ENCODE assay signal across 1 cellular context in genomic region chr21:41419921-41420862, GRCh38.
TF ChIP-seq lines count a peak whose summit lies in the region.

No MANE protein-coding gene starts in this region.

TF ChIP-seq in HepG2, 621 proteins besides CTCF, POLR2A, EP300 and RAD21 (continued from another document and continues in another):
- TF ChIP-seq ARID4A (CRISPR knock-in tag; IDR thresholded peaks at IDR 0.05; ENCODE audit: borderline replicate concordance) (peak; percentile 42; the same call in 1 of the 2 replicates), UBTF (CRISPR knock-in tag; IDR thresholded peaks at IDR 0.05) (peak; percentile 73), ZBTB26 (CRISPR knock-in tag; IDR thresholded peaks at IDR 0.05; ENCODE audit: borderline replicate concordance) (0 out of 2 replicates have a peak, but pooled peaks have one; percentile 41), NCOA2 (CRISPR knock-in tag; IDR thresholded peaks at IDR 0.05) (no peak), ZNF704 (CRISPR knock-in tag; IDR thresholded peaks at IDR 0.05; ENCODE audit: borderline replicate concordance) (0 out of 2 replicates have a peak, but pooled peaks have one; percentile 7), ZNF510 (CRISPR knock-in tag; IDR thresholded peaks at IDR 0.05; ENCODE audit: low read depth) (no peak), ZBTB7B (CRISPR knock-in tag; IDR thresholded peaks at IDR 0.05) (no peak), ZNF441 (CRISPR knock-in tag; IDR thresholded peaks at IDR 0.05; ENCODE audit: borderline replicate concordance) (no peak), BCL3 (CRISPR knock-in tag; IDR thresholded peaks at IDR 0.05) (no peak), PATZ1 (CRISPR knock-in tag; IDR thresholded peaks at IDR 0.05) (peak; percentile 49), ZFX (CRISPR knock-in tag; IDR thresholded peaks at IDR 0.05; ENCODE audit: low read depth) (peak; percentile 81), KMT2A (CRISPR knock-in tag; IDR thresholded peaks at IDR 0.05) (peak; percentile 64), ZNF572 (CRISPR knock-in tag; IDR thresholded peaks at IDR 0.05) (peak; percentile 14; the same call in 1 of the 2 replicates), ZBTB7A (CRISPR knock-in tag; IDR thresholded peaks at IDR 0.05) (0 out of 2 replicates have a peak, but pooled peaks have one; percentile 30), ZNF235 (CRISPR knock-in tag; IDR thresholded peaks at IDR 0.05; ENCODE audit: borderline replicate concordance) (no peak), NFKB2 (CRISPR knock-in tag; IDR thresholded peaks at IDR 0.05; ENCODE audit: borderline replicate concordance) (no peak), ZNF205 (CRISPR knock-in tag; IDR thresholded peaks at IDR 0.05) (0 out of 2 replicates have a peak, but pooled peaks have one; percentile 40), ZNF281 (CRISPR knock-in tag; IDR thresholded peaks at IDR 0.05; ENCODE audit: borderline replicate concordance) (peak; percentile 77; the same call in 1 of the 2 replicates), KAT2B (IDR thresholded peaks at IDR 0.05; ENCODE audit: borderline replicate concordance, low read depth, low read length) (no peak), ZFP91 (CRISPR knock-in tag; IDR thresholded peaks at IDR 0.05; ENCODE audit: borderline replicate concordance) (peak; percentile 52; the same call in 1 of the 2 replicates), KDM2A (CRISPR knock-in tag; IDR thresholded peaks at IDR 0.05; ENCODE audit: borderline replicate concordance, low read depth) (peak; percentile 25; the same call in 1 of the 2 replicates), ELF1 (CRISPR knock-in tag; IDR thresholded peaks at IDR 0.05) (no peak), RBFOX2 (IDR thresholded peaks at IDR 0.05; ENCODE audit: low read depth, low read length) (peak; percentile 37; the same call in 1 of the 2 replicates), KMT2B (CRISPR knock-in tag; IDR thresholded peaks at IDR 0.05) (peak; percentile 61; the same call in 1 of the 2 replicates), GTF3A (CRISPR knock-in tag; conservative IDR thresholded peaks at IDR 0.05) (no peak), ZSCAN29 (CRISPR knock-in tag; conservative IDR thresholded peaks at IDR 0.05) (peak; percentile 97), CCDC6 (CRISPR knock-in tag; IDR thresholded peaks at IDR 0.05) (0 out of 2 replicates have a peak, but pooled peaks have one; percentile 32), HMGXB4 (CRISPR knock-in tag; IDR thresholded peaks at IDR 0.05; ENCODE audit: borderline replicate concordance in 1 of 2, low read depth in 1 of 2) (peak in 1 of 2 experiments; percentile 51; a peak in 1 of 4 replicates), ELK4 (CRISPR knock-in tag; IDR thresholded peaks at IDR 0.05; ENCODE audit: borderline replicate concordance) (no peak), HOXD1 (CRISPR knock-in tag; IDR thresholded peaks at IDR 0.05) (0 out of 2 replicates have a peak, but pooled peaks have one; percentile 24), HBP1 (CRISPR knock-in tag; IDR thresholded peaks at IDR 0.05; ENCODE audit: low read depth) (0 out of 2 replicates have a peak, but pooled peaks have one; percentile 63), ZSCAN30 (CRISPR knock-in tag; IDR thresholded peaks at IDR 0.05) (no peak), YEATS2 (CRISPR knock-in tag; IDR thresholded peaks at IDR 0.05; ENCODE audit: borderline replicate concordance) (0 out of 2 replicates have a peak, but pooled peaks have one; percentile 12)
